Comparison of ENCODE assay signal across 2 cellular contexts in the genomic region with DNA sequence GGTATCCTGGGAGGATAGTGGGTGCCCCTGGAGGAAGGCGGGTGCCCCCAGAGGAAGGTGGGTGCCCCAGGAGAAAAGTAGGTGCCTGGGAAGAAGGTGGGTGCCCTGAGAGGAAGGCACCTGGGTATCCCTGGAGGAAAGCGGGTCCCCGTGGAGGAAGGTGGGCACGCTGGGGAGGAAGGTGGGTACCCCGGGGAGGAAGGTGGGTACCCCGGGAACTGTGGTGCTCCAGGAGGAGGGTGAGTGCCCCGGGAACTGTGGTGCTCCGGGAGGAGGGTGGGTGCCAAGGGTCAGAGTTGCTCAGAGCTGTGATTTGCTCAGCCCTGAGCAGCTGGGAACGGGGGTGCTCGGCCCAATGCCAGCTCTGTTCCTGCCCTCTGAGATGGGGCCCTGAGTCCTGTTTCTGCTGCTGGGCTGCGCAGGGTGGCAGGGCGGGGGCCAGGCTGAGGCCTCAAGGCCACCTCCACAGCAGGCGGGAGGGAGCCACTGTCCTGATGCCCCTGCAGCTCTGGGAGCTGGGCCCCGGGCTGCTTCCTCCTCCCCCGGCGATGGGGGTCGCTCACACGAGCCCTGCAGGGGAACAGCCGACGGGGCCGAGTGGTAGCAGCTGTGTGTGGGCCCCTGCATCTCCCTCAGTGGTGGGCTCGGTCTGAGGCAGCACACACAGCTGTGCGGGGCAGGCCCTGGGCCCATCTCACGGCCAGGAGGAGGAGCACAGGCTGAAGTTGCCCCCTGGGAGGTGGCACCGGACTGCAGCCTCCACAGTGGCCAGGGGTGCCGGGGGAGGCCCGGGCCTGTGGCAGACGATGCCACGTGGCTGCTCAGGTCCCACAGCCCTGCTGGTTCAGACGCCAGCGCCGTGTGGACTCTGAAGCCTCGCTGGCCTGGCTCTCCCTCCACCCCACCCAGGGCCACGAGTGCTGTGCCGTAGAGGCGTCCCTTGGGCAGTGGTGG.
TF ChIP-seq lines count a peak whose summit lies in the region.

No MANE protein-coding gene starts in this region.

TF ChIP-seq in GM23338, 12 proteins besides CTCF, POLR2A, EP300 and RAD21:
- TF ChIP-seq ZNF331 (CRISPR knock-in tag; IDR thresholded peaks at IDR 0.05; ENCODE audit: low read depth) (no peak), CREB1 (CRISPR knock-in tag; IDR thresholded peaks at IDR 0.05; ENCODE audit: low read depth) (no peak), POLR2AphosphoS5 (IDR thresholded peaks at IDR 0.05; ENCODE audit: low read depth) (no peak), JUNB (IDR thresholded peaks at IDR 0.05; ENCODE audit: unreplicated experiment) (no peak), ZNF114 (CRISPR knock-in tag; IDR thresholded peaks at IDR 0.05) (no peak)
- TF ChIP-seq, protein P1, sequence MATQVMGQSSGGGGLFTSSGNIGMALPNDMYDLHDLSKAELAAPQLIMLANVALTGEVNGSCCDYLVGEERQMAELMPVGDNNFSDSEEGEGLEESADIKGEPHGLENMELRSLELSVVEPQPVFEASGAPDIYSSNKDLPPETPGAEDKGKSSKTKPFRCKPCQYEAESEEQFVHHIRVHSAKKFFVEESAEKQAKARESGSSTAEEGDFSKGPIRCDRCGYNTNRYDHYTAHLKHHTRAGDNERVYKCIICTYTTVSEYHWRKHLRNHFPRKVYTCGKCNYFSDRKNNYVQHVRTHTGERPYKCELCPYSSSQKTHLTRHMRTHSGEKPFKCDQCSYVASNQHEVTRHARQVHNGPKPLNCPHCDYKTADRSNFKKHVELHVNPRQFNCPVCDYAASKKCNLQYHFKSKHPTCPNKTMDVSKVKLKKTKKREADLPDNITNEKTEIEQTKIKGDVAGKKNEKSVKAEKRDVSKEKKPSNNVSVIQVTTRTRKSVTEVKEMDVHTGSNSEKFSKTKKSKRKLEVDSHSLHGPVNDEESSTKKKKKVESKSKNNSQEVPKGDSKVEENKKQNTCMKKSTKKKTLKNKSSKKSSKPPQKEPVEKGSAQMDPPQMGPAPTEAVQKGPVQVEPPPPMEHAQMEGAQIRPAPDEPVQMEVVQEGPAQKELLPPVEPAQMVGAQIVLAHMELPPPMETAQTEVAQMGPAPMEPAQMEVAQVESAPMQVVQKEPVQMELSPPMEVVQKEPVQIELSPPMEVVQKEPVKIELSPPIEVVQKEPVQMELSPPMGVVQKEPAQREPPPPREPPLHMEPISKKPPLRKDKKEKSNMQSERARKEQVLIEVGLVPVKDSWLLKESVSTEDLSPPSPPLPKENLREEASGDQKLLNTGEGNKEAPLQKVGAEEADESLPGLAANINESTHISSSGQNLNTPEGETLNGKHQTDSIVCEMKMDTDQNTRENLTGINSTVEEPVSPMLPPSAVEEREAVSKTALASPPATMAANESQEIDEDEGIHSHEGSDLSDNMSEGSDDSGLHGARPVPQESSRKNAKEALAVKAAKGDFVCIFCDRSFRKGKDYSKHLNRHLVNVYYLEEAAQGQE (IDR thresholded peaks at IDR 0.05; ENCODE audit: unreplicated experiment): no peak
- TF ChIP-seq, protein P2, sequence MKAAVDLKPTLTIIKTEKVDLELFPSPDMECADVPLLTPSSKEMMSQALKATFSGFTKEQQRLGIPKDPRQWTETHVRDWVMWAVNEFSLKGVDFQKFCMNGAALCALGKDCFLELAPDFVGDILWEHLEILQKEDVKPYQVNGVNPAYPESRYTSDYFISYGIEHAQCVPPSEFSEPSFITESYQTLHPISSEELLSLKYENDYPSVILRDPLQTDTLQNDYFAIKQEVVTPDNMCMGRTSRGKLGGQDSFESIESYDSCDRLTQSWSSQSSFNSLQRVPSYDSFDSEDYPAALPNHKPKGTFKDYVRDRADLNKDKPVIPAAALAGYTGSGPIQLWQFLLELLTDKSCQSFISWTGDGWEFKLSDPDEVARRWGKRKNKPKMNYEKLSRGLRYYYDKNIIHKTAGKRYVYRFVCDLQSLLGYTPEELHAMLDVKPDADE (IDR thresholded peaks at IDR 0.05): no peak

TF ChIP-seq in HepG2, 621 proteins besides CTCF, POLR2A, EP300 and RAD21:
- TF ChIP-seq ZNF772 (CRISPR knock-in tag; IDR thresholded peaks at IDR 0.05) (peak; percentile 65; the same call in 1 of the 2 replicates), GABPB1 (CRISPR knock-in tag; IDR thresholded peaks at IDR 0.05) (0 out of 2 replicates have a peak, but pooled peaks have one; percentile 31), JUN (CRISPR knock-in tag; IDR thresholded peaks at IDR 0.05) (no peak), TBX2 (CRISPR knock-in tag; IDR thresholded peaks at IDR 0.05; ENCODE audit: borderline replicate concordance) (0 out of 2 replicates have a peak, but pooled peaks have one; percentile 20), SNAI1 (CRISPR knock-in tag; IDR thresholded peaks at IDR 0.05; ENCODE audit: borderline replicate concordance) (0 out of 2 replicates have a peak, but pooled peaks have one; percentile 53), ZNF788 (CRISPR knock-in tag; IDR thresholded peaks at IDR 0.05; ENCODE audit: borderline replicate concordance) (0 out of 2 replicates have a peak, but pooled peaks have one; percentile 40), GFI1 (CRISPR knock-in tag; IDR thresholded peaks at IDR 0.05; ENCODE audit: borderline replicate concordance) (peak; percentile 57; the same call in 1 of the 2 replicates), ZNF83 (CRISPR knock-in tag; IDR thresholded peaks at IDR 0.05; ENCODE audit: borderline replicate concordance) (0 out of 2 replicates have a peak, but pooled peaks have one; percentile 32), CHCHD3 (CRISPR knock-in tag; IDR thresholded peaks at IDR 0.05) (peak; percentile 33; the same call in 1 of the 2 replicates), EED (CRISPR knock-in tag; IDR thresholded peaks at IDR 0.05) (peak; percentile 82; the same call in 1 of the 2 replicates), MAZ (IDR thresholded peaks at IDR 0.05; ENCODE audit: borderline replicate concordance, low read depth, low read length) (no peak), MAZ (CRISPR knock-in tag; IDR thresholded peaks at IDR 0.05; ENCODE audit: low read depth) (0 out of 2 replicates have a peak, but pooled peaks have one; percentile 35), ZNF263 (CRISPR knock-in tag; IDR thresholded peaks at IDR 0.05) (peak; percentile 96), ZFX (CRISPR knock-in tag; IDR thresholded peaks at IDR 0.05; ENCODE audit: low read depth) (peak; percentile 62), ZFY (CRISPR knock-in tag; IDR thresholded peaks at IDR 0.05) (peak; percentile 39; the same call in 1 of the 2 replicates), ZSCAN31 (CRISPR knock-in tag; IDR thresholded peaks at IDR 0.05; ENCODE audit: low read depth) (0 out of 2 replicates have a peak, but pooled peaks have one; percentile 51), PTBP1 (IDR thresholded peaks at IDR 0.05; ENCODE audit: low read depth, low read length, poor library complexity, severe bottlenecking) (no peak), ZNF777 (CRISPR knock-in tag; IDR thresholded peaks at IDR 0.05) (0 out of 2 replicates have a peak, but pooled peaks have one; percentile 32), ZNF235 (CRISPR knock-in tag; IDR thresholded peaks at IDR 0.05; ENCODE audit: borderline replicate concordance) (no peak), JUND (CRISPR knock-in tag; IDR thresholded peaks at IDR 0.05) (no peak)
- TF ChIP-seq, protein P3, sequence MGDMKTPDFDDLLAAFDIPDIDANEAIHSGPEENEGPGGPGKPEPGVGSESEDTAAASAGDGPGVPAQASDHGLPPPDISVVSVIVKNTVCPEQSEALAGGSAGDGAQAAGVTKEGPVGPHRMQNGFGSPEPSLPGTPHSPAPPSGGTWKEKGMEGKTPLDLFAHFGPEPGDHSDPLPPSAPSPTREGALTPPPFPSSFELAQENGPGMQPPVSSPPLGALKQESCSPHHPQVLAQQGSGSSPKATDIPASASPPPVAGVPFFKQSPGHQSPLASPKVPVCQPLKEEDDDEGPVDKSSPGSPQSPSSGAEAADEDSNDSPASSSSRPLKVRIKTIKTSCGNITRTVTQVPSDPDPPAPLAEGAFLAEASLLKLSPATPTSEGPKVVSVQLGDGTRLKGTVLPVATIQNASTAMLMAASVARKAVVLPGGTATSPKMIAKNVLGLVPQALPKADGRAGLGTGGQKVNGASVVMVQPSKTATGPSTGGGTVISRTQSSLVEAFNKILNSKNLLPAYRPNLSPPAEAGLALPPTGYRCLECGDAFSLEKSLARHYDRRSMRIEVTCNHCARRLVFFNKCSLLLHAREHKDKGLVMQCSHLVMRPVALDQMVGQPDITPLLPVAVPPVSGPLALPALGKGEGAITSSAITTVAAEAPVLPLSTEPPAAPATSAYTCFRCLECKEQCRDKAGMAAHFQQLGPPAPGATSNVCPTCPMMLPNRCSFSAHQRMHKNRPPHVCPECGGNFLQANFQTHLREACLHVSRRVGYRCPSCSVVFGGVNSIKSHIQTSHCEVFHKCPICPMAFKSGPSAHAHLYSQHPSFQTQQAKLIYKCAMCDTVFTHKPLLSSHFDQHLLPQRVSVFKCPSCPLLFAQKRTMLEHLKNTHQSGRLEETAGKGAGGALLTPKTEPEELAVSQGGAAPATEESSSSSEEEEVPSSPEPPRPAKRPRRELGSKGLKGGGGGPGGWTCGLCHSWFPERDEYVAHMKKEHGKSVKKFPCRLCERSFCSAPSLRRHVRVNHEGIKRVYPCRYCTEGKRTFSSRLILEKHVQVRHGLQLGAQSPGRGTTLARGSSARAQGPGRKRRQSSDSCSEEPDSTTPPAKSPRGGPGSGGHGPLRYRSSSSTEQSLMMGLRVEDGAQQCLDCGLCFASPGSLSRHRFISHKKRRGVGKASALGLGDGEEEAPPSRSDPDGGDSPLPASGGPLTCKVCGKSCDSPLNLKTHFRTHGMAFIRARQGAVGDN (CRISPR knock-in tag; IDR thresholded peaks at IDR 0.05): peak; percentile 64
- TF ChIP-seq, protein P4, sequence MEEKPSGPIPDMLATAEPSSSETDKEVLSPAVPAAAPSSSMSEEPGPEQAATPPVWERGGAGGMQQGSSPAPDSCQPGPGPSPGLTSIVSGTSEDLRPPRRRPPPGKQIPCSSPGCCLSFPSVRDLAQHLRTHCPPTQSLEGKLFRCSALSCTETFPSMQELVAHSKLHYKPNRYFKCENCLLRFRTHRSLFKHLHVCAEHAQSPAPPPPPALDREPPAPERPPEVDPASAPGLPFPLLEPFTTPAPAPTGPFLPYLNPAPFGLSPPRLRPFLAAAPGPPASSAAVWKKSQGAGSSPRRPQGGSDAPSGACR (CRISPR knock-in tag; IDR thresholded peaks at IDR 0.05): no peak
- TF ChIP-seq, protein P5, sequence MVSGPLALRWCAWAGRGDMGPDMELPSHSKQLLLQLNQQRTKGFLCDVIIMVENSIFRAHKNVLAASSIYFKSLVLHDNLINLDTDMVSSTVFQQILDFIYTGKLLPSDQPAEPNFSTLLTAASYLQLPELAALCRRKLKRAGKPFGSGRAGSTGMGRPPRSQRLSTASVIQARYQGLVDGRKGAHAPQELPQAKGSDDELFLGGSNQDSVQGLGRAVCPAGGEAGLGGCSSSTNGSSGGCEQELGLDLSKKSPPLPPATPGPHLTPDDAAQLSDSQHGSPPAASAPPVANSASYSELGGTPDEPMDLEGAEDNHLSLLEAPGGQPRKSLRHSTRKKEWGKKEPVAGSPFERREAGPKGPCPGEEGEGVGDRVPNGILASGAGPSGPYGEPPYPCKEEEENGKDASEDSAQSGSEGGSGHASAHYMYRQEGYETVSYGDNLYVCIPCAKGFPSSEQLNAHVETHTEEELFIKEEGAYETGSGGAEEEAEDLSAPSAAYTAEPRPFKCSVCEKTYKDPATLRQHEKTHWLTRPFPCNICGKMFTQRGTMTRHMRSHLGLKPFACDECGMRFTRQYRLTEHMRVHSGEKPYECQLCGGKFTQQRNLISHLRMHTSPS (CRISPR knock-in tag; IDR thresholded peaks at IDR 0.05; ENCODE audit: low read depth): 0 out of 2 replicates have a peak, but pooled peaks have one; percentile 6
- TF ChIP-seq, protein P6, sequence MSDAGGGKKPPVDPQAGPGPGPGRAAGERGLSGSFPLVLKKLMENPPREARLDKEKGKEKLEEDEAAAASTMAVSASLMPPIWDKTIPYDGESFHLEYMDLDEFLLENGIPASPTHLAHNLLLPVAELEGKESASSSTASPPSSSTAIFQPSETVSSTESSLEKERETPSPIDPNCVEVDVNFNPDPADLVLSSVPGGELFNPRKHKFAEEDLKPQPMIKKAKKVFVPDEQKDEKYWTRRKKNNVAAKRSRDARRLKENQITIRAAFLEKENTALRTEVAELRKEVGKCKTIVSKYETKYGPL (CRISPR knock-in tag; IDR thresholded peaks at IDR 0.05): no peak
- TF ChIP-seq, protein P7, sequence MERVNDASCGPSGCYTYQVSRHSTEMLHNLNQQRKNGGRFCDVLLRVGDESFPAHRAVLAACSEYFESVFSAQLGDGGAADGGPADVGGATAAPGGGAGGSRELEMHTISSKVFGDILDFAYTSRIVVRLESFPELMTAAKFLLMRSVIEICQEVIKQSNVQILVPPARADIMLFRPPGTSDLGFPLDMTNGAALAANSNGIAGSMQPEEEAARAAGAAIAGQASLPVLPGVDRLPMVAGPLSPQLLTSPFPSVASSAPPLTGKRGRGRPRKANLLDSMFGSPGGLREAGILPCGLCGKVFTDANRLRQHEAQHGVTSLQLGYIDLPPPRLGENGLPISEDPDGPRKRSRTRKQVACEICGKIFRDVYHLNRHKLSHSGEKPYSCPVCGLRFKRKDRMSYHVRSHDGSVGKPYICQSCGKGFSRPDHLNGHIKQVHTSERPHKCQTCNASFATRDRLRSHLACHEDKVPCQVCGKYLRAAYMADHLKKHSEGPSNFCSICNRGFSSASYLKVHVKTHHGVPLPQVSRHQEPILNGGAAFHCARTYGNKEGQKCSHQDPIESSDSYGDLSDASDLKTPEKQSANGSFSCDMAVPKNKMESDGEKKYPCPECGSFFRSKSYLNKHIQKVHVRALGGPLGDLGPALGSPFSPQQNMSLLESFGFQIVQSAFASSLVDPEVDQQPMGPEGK (CRISPR knock-in tag; IDR thresholded peaks at IDR 0.05): peak; percentile 57
- TF ChIP-seq, protein P8, sequence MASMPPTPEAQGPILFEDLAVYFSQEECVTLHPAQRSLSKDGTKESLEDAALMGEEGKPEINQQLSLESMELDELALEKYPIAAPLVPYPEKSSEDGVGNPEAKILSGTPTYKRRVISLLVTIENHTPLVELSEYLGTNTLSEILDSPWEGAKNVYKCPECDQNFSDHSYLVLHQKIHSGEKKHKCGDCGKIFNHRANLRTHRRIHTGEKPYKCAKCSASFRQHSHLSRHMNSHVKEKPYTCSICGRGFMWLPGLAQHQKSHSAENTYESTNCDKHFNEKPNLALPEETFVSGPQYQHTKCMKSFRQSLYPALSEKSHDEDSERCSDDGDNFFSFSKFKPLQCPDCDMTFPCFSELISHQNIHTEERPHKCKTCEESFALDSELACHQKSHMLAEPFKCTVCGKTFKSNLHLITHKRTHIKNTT (CRISPR knock-in tag; IDR thresholded peaks at IDR 0.05): no peak
- TF ChIP-seq, protein P9, sequence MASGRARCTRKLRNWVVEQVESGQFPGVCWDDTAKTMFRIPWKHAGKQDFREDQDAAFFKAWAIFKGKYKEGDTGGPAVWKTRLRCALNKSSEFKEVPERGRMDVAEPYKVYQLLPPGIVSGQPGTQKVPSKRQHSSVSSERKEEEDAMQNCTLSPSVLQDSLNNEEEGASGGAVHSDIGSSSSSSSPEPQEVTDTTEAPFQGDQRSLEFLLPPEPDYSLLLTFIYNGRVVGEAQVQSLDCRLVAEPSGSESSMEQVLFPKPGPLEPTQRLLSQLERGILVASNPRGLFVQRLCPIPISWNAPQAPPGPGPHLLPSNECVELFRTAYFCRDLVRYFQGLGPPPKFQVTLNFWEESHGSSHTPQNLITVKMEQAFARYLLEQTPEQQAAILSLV (CRISPR knock-in tag; IDR thresholded peaks at IDR 0.05; ENCODE audit: borderline replicate concordance): no peak
